ENCODE assay signal across 19 cellular contexts in genomic region chr1:220221269-220221668, GRCh38.
"Had no signal": no experiment of that assay in that cellular context is flagged by ENCODE, and none has a peak within 500 bp of the region (broad histone marks: within the 10 kb centered on the region; RNA-seq: fewer than 3 reads in every experiment).

No MANE protein-coding gene starts in this region.

- H3K4me3 Mint-ChIP-seq: activated naive CD4-positive, alpha-beta T cell treated with anti-CD3 and anti-CD28 coated beads, Interleukin-2, amount 50 U/mL, for 24 hours; nephron had no signal

- DNase-seq: activated CD4-positive, alpha-beta T cell treated with anti-CD3 and anti-CD28 coated beads, Interleukin-2, amount 50 U/mL, for 1 hour; activated CD4-positive, CD25-positive, alpha-beta regulatory T cell; amniotic stem cell; body of pancreas; central memory CD4-positive, alpha-beta T cell; cortex of kidney; effector CD8-positive, alpha-beta T cell; heart right ventricle; islet precursor cell; left lung; mesendoderm; occipital lobe; spleen; stimulated activated CD4-positive, alpha-beta T cell treated with anti-CD3 and anti-CD28 coated beads, Interleukin-1b, Interleukin-23, amount 100 ng/mL, for 48 hours; T1000 had no signal

- H3K27ac ChIP-seq: body of pancreas, heart right ventricle, left lung had no signal

- H3K27ac Mint-ChIP-seq: activated naive CD4-positive, alpha-beta T cell treated with anti-CD3 and anti-CD28 coated beads, Interleukin-2, amount 50 U/mL, for 24 hours; nephron had no signal

- H3K9me3 Mint-ChIP-seq: activated naive CD4-positive, alpha-beta T cell treated with anti-CD3 and anti-CD28 coated beads, Interleukin-2, amount 50 U/mL, for 24 hours; nephron; stimulated activated naive CD8-positive, alpha-beta T cell treated with anti-CD3 and anti-CD28 coated beads, Interleukin-15, Interleukin-2, amounts not matched to agents 100 ng/mL and 50 ng/mL, for 24 hours had no signal

- H3K27me3 Mint-ChIP-seq: activated naive CD4-positive, alpha-beta T cell treated with anti-CD3 and anti-CD28 coated beads, Interleukin-2, amount 50 U/mL, for 24 hours; stimulated activated naive CD8-positive, alpha-beta T cell treated with anti-CD3 and anti-CD28 coated beads, Interleukin-15, Interleukin-2, amounts not matched to agents 100 ng/mL and 50 ng/mL, for 24 hours had no signal

- FAIRE-seq: frontal cortex had no signal

- H3K27me3 ChIP-seq: body of pancreas, heart right ventricle, left lung, spleen had no signal

- H3K36me3 ChIP-seq: heart right ventricle had no signal

- H3K4me1 ChIP-seq: body of pancreas had no signal

- H3K4me3 ChIP-seq: body of pancreas, heart right ventricle, left lung, spleen had no signal

- H3K9me3 ChIP-seq: body of pancreas, heart right ventricle, left lung, spleen had no signal
